In the genomic region with DNA sequence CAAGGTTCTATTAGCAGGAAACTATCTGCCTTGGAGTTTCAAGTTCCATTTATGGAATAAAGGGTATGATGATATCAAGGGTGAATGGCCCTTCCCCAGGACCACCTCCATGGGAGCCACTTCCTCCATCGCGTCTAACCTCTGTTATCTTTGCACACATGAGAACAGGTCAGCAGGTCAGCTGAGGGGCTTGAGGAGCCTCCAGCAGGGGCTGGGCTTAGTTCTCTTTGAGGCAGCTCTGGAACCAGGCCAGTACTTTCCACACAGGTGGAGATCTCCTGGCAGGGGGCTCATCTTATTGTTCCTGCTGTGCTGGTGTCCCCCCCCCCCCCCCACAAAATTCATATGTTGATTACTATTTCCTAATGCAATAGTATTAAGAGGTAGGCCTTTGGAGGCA, we compare ENCODE assay signal across 25 cellular contexts.
"Had no signal": no experiment of that assay in that cellular context is flagged by ENCODE, and none has a peak within 500 bp of the region (broad histone marks: within the 10 kb centered on the region; RNA-seq: fewer than 3 reads in every experiment).

No MANE protein-coding gene starts in this region.

- H3K4me3 ChIP-seq: esophagus muscularis mucosa, heart right ventricle, lower lobe of right lung, ovary, psoas muscle, sigmoid colon, stomach, thyroid gland had no signal

- H3K27ac ChIP-seq: esophagus muscularis mucosa, foreskin keratinocyte, heart right ventricle, lower lobe of right lung, ovary, psoas muscle, sigmoid colon, stomach, thyroid gland had no signal

- H3K27ac Mint-ChIP-seq: dendritic cell treated with granulocyte-macrophage colony-stimulating factor and Interleukin-4, amounts not matched to agents 40 ng/mL and 50 ng/mL, for 4 days; naive thymus-derived CD8-positive, alpha-beta T cell; nephron progenitor cell; stimulated activated effector memory CD8-positive, alpha-beta T cell treated with anti-CD3 and anti-CD28 coated beads, Interleukin-12 subunit alpha, Interleukin-12 subunit beta, amount 100 ng/mL, for 72 hours had no signal

- H3K9me3 Mint-ChIP-seq: dendritic cell treated with granulocyte-macrophage colony-stimulating factor and Interleukin-4, amounts not matched to agents 40 ng/mL and 50 ng/mL, for 4 days; naive thymus-derived CD8-positive, alpha-beta T cell; nephron progenitor cell; stimulated activated effector memory CD8-positive, alpha-beta T cell treated with anti-CD3 and anti-CD28 coated beads, Interleukin-12 subunit alpha, Interleukin-12 subunit beta, amount 100 ng/mL, for 72 hours had no signal

- H3K4me1 ChIP-seq: foreskin keratinocyte, lower lobe of right lung, psoas muscle, stomach had no signal

- H3K36me3 Mint-ChIP-seq: naive thymus-derived CD8-positive, alpha-beta T cell; stimulated activated effector memory CD8-positive, alpha-beta T cell treated with anti-CD3 and anti-CD28 coated beads, Interleukin-12 subunit alpha, Interleukin-12 subunit beta, amount 100 ng/mL, for 72 hours had no signal

- H3K4me3 Mint-ChIP-seq: dendritic cell treated with granulocyte-macrophage colony-stimulating factor and Interleukin-4, amounts not matched to agents 40 ng/mL and 50 ng/mL, for 4 days; naive thymus-derived CD8-positive, alpha-beta T cell; nephron progenitor cell; stimulated activated effector memory CD8-positive, alpha-beta T cell treated with anti-CD3 and anti-CD28 coated beads, Interleukin-12 subunit alpha, Interleukin-12 subunit beta, amount 100 ng/mL, for 72 hours had no signal

- H3K9me3 ChIP-seq: esophagus muscularis mucosa, heart right ventricle, lower lobe of right lung, ovary, psoas muscle, sigmoid colon, stomach, thyroid gland had no signal

- DNase-seq: effector CD8-positive, alpha-beta T cell; foreskin keratinocyte; glutamatergic neuron; heart right ventricle; hippocampal formation; left cardiac atrium; left ventricle myocardium superior; lower lobe of right lung; naive thymus-derived CD8-positive, alpha-beta T cell; nephron progenitor cell; nucleus accumbens; ovary; posterior cingulate gyrus; psoas muscle; right cardiac atrium; sigmoid colon; stimulated activated CD4-positive, alpha-beta T cell treated with anti-CD3 and anti-CD28 coated beads, Interleukin-2, amount 100 ng/mL, for 24 hours; stimulated activated CD4-positive, alpha-beta T cell treated with anti-CD3 and anti-CD28 coated beads, Interleukin-4, amount 100 ng/mL, for 24 hours; stimulated activated naive CD4-positive, alpha-beta T cell treated with Interleukin-2 at 50 U/mL for 16 hours; stomach; thyroid gland; trophoblast cell had no signal

- H3K36me3 ChIP-seq: esophagus muscularis mucosa, heart right ventricle, lower lobe of right lung, ovary, sigmoid colon, stomach, thyroid gland had no signal

- H3K4me1 Mint-ChIP-seq: naive thymus-derived CD8-positive, alpha-beta T cell; stimulated activated effector memory CD8-positive, alpha-beta T cell treated with anti-CD3 and anti-CD28 coated beads, Interleukin-12 subunit alpha, Interleukin-12 subunit beta, amount 100 ng/mL, for 72 hours had no signal

- H3K27me3 ChIP-seq: esophagus muscularis mucosa, foreskin keratinocyte, ovary, sigmoid colon, stomach, thyroid gland had no signal
